Comparison of ENCODE assay signal across 16 cellular contexts in genomic region chr2:61713457-61713856, GRCh38.
"Had no signal": no experiment of that assay in that cellular context is flagged by ENCODE, and none has a peak within 500 bp of the region (broad histone marks: within the 10 kb centered on the region; RNA-seq: fewer than 3 reads in every experiment).

No MANE protein-coding gene starts in this region.

- DNase-seq: activated CD4-positive, alpha-beta T cell treated with anti-CD3 and anti-CD28 coated beads for 36 hours; activated CD4-positive, alpha-beta T cell treated with anti-CD3 and anti-CD28 coated beads, Interleukin-2, amount 50 U/mL, for 48 hours; activated gamma-delta T cell; dorsolateral prefrontal cortex; foreskin fibroblast; hypothalamus; islet precursor cell; spleen; stimulated activated naive CD4-positive, alpha-beta T cell; thyroid gland had no signal

- H3K27me3 ChIP-seq: adrenal gland, cardiac muscle cell, dorsolateral prefrontal cortex, spleen, thyroid gland had no signal

- H3K36me3 ChIP-seq: adrenal gland, cardiac muscle cell, prostate gland, spleen, thyroid gland had no signal

- H3K27ac ChIP-seq: adrenal gland, cardiac muscle cell, dorsolateral prefrontal cortex, prostate gland, spleen, thyroid gland had no signal

- H3K9me3 ChIP-seq: adrenal gland, prostate gland, spleen, thyroid gland had no signal

- H3K4me3 ChIP-seq: adrenal gland, cardiac muscle cell, dorsolateral prefrontal cortex, prostate gland, spleen, thyroid gland had no signal

- ATAC-seq: activated CD4-positive, alpha-beta T cell treated with anti-CD3 and anti-CD28 coated beads for 36 hours; activated naive CD4-positive, alpha-beta T cell treated with anti-CD3 and anti-CD28 coated beads, Interleukin-2, amount 50 U/mL, for 72 hours; sciatic nerve; WTC11 had no signal

- H3K4me1 ChIP-seq: adrenal gland, spleen had no signal
